Comparison of ENCODE assay signal across 8 cellular contexts in the genomic region with DNA sequence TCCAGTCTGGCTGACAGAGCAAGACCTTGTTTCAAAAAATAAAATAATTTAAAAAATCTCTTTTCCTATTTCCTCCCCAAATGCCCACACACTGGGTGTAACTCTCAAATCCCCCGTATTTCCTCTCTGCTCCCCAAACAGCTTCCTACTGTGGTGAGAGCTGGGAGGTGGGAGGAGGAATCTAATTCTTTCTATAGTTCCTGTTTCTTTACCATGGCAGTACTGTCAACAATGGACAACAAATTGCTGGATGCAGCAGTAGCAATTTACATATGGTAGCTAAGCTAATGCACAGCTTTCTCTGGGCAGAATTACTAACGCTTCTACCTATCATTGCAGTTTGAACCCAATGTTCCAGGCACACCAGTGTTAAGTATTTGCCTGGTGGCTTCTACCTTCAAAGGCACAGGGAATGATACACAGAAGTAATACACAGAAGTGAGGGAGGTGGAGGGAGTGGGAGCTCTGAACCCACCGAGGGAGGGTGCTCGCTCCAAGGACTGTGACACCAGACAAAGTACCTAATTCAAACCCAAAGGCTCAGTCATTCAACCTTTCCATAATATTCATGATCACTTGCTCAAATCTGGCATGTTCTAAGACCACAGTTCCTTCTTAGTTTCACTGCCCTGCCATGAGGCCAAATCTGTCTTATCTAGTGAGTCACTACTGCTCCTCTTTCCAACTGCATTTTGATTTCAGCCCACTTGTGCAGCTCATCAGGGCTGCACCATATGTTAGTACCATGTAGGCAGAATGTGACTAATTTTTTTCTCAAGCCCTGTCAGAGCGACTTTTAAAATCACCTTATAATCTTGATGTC. TPM values are rescaled to one million over a fixed set of nuclear protein-coding genes. Genes with fewer than 3 reads are reported as not detected.
DNase-seq lines count a peak whose midpoint lies in the region; TF ChIP-seq lines count a peak whose summit lies in the region.

No MANE protein-coding gene starts in this region.

- peak overlapping the region; percentile 56 for H3K27ac Mint-ChIP-seq in activated CD4-positive, alpha-beta memory T cell treated with anti-CD3 and anti-CD28 coated beads for 36 hours

- in situ Hi-C loops in GM13977 (cut with MboI; ENCODE audit: low pct_unique_long_range_greater_than_20kb, low sequenced_read_pairs, unreplicated experiment), result loop anchor here (25.0 kb wide), 1 partner anchor 597 kb away; no protein-coding TSS in a partner anchor

- intact Hi-C loops in activated CD4-positive, alpha-beta memory T cell treated with anti-CD3 and anti-CD28 coated beads for 36 hours (cut with micrococcal nuclease), result loop anchor here (1.0 to 10.0 kb wide), 7 partner anchors 8 to 490 kb away; partner anchors contain the start of gene FNBP4

- H3K4me1 ChIP-seq in HUES48 (ENCODE audit: control insufficient read depth, insufficient read depth, low read length), result peaks cover 20% of the 10 kb centered on the region

- H3K36me3 ChIP-seq in HUES48 (ENCODE audit: control insufficient read depth, insufficient read depth, low read length), result no peaks in the 10 kb centered on the region; the same call in 1 of the 2 replicates

- H3K4me3 Mint-ChIP-seq in activated CD4-positive, alpha-beta memory T cell treated with anti-CD3 and anti-CD28 coated beads for 36 hours, result peak overlapping the region; percentile 0

- no peaks in the 10 kb centered on the region for H3K27me3 Mint-ChIP-seq in activated CD4-positive, alpha-beta memory T cell treated with anti-CD3 and anti-CD28 coated beads for 36 hours

- TF ChIP-seq CTCF in foreskin fibroblast (IDR thresholded peaks at IDR 0.05; ENCODE audit: low read depth, low read length) (no peak), GM13977 (IDR thresholded peaks at IDR 0.05; ENCODE audit: extremely low read depth, insufficient read depth, missing control alignments) (no peak)

- POLR2A ChIA-PET in activated CD4-positive, alpha-beta memory T cell treated with anti-CD3 and anti-CD28 coated beads for 36 hours (lab: Charles Lee), result interaction anchor here (0.8 to 2.9 kb wide), 7 partner anchors 8 to 88 kb away, joined by 3 to 13 read pairs (median 5); partner anchors contain the start of gene PSMC3

- H3K9me3 Mint-ChIP-seq in activated CD4-positive, alpha-beta memory T cell treated with anti-CD3 and anti-CD28 coated beads for 36 hours, result no peaks in the 10 kb centered on the region

- no peak overlapping the region for H3K4me3 ChIP-seq in HUES48 (ENCODE audit: low read depth, low read length)
- no peak overlapping the region for H3K4me3 ChIP-seq in foreskin fibroblast (ENCODE audit: low read depth in 1 of 2, low read length in 2 of 2)

- no peaks in the 10 kb centered on the region for H3K9me3 ChIP-seq in HUES48 (ENCODE audit: control insufficient read depth, insufficient read depth, low read length)

- DNase-seq in activated T-cell treated with anti-CD3 and anti-CD28 coated beads for 48 hours (ENCODE audit: low read depth) (peak; percentile 38), activated T-cell treated with anti-CD3 and anti-CD28 coated beads for 4 hours (no peak), foreskin fibroblast (peak; percentile 88 to 93), GM13977 (ENCODE audit: low spot score) (no peak)
- DNase-seq in activated CD4-positive, alpha-beta memory T cell treated with anti-CD3 and anti-CD28 coated beads for 36 hours, result peak; percentile 73
- peak; percentile 17 to 33 for DNase-seq in stimulated activated CD4-positive, alpha-beta T cell treated with anti-CD3 and anti-CD28 coated beads, Interleukin-12 subunit alpha, Interleukin-12 subunit beta, amount 100 ng/mL, for 24 hours (ENCODE audit: low read depth in 2 of 2)
- no peak for DNase-seq in NK-92 treated with Interleukin-12 subunit alpha and Interleukin-12 subunit beta, amount 100 ng/mL, for 24 hours (lab: John Stamatoyannopoulos, UW)

- 0 out of 2 replicates have a peak overlapping the region, but pooled peaks have one; percentile 6 for H3K9ac ChIP-seq in HUES48 (ENCODE audit: low read depth, low read length)

- CTCF ChIA-PET in activated CD4-positive, alpha-beta memory T cell treated with anti-CD3 and anti-CD28 coated beads for 36 hours (lab: Charles Lee), result interaction anchor here (0.6 to 4.4 kb wide), 14 partner anchors 10 to 265 kb away, joined by 3 to 20 read pairs (median 4); partner anchors contain the start of genes AGBL2, CELF1, KBTBD4 and NDUFS3

- peaks cover 3% of the 10 kb centered on the region for H3K36me3 Mint-ChIP-seq in activated CD4-positive, alpha-beta memory T cell treated with anti-CD3 and anti-CD28 coated beads for 36 hours

- H3K27me3 ChIP-seq in HUES48 (ENCODE audit: control insufficient read depth, insufficient read depth, low read length), result no peaks in the 10 kb centered on the region

- H3K4me1 Mint-ChIP-seq in activated CD4-positive, alpha-beta memory T cell treated with anti-CD3 and anti-CD28 coated beads for 36 hours (ENCODE audit: low read depth), result peaks cover 82% of the 10 kb centered on the region

- H3K27ac ChIP-seq in HUES48 (ENCODE audit: low read depth, low read length), result peak overlapping the region; percentile 44

RNA-seq across cellular contexts. Expression of gene CELF1, which starts 37.9 kb away (rescaled TPM):
- total RNA-seq in activated CD4-positive, alpha-beta memory T cell treated with anti-CD3 and anti-CD28 coated beads for 36 hours, result 100 to 1,000 TPM; 103 to 115 TPM

RNA-seq across cellular contexts. Expression of gene PTPMT1, which starts 50.4 kb away (rescaled TPM):
- 10 to 100 TPM; 45.7 to 47.9 TPM for total RNA-seq in activated CD4-positive, alpha-beta memory T cell treated with anti-CD3 and anti-CD28 coated beads for 36 hours

Comparison
In these comparisons a context has a peak if more than half of its experiments do, and no peak if none do; other contexts are left out.
1. DNase-seq: peak in activated T-cell treated with anti-CD3 and anti-CD28 coated beads for 48 hours (single experiment), activated CD4-positive, alpha-beta memory T cell treated with anti-CD3 and anti-CD28 coated beads for 36 hours (single experiment), foreskin fibroblast (2 of 2) and stimulated activated CD4-positive, alpha-beta T cell treated with anti-CD3 and anti-CD28 coated beads, Interleukin-12 subunit alpha, Interleukin-12 subunit beta, amount 100 ng/mL, for 24 hours (2 of 2); none in activated T-cell treated with anti-CD3 and anti-CD28 coated beads for 4 hours (single experiment), NK-92 treated with Interleukin-12 subunit alpha and Interleukin-12 subunit beta, amount 100 ng/mL, for 24 hours (single experiment) and GM13977 (single experiment).